11 cellular contexts compared by ENCODE assay signal in genomic region chr9:128390150-128390812, GRCh38.
"Had no signal": no experiment of that assay in that cellular context is flagged by ENCODE, and none has a peak within 500 bp of the region (broad histone marks: within the 10 kb centered on the region; RNA-seq: fewer than 3 reads in every experiment).

No MANE protein-coding gene starts in this region.

- ATAC-seq: heart right ventricle, right cardiac atrium had no signal

- H3K27me3 ChIP-seq: neutrophil, tibial artery, vagina had no signal

- H3K4me3 ChIP-seq: heart right ventricle, stomach, tibial artery, vagina had no signal

- DNase-seq: activated CD4-positive, alpha-beta T cell treated with anti-CD3 and anti-CD28 coated beads for 4 hours; activated naive CD4-positive, alpha-beta T cell; effector CD4-positive, alpha-beta T cell; heart right ventricle; right cardiac atrium; small intestine; stomach; T1000; tibial artery had no signal

- H3K9me3 ChIP-seq: heart right ventricle, neutrophil, stomach, tibial artery, vagina had no signal

- H3K4me1 ChIP-seq: stomach, tibial artery, vagina had no signal

- H3K27ac ChIP-seq: heart right ventricle, neutrophil, stomach, tibial artery, vagina had no signal
